In genomic region chr16:57187508-57187854, GRCh38 we compare ENCODE assay signal across 2 cellular contexts.
TF ChIP-seq lines count a peak whose summit lies in the region.

No MANE protein-coding gene starts in this region.

TF ChIP-seq in A549, 52 proteins besides CTCF, POLR2A, EP300 and RAD21:
- TF ChIP-seq PHF8 (IDR thresholded peaks at IDR 0.05; ENCODE audit: borderline replicate concordance, low read depth) = no peak
- no peak for TF ChIP-seq HOXB5 (CRISPR knock-in tag; IDR thresholded peaks at IDR 0.05)
- no peak for TF ChIP-seq POLR2AphosphoS2 (conservative IDR thresholded peaks at IDR 0.05; ENCODE audit: low read length)
- no peak for TF ChIP-seq HDAC2 (IDR thresholded peaks at IDR 0.05)
- no peak for TF ChIP-seq EHF (CRISPR knock-in tag; IDR thresholded peaks at IDR 0.05)
- TF ChIP-seq CHD2 (IDR thresholded peaks at IDR 0.05; ENCODE audit: low read length, partially characterized antibody) = no peak
- TF ChIP-seq KDM1A (IDR thresholded peaks at IDR 0.05; ENCODE audit: low read depth) = no peak
- TF ChIP-seq ZSCAN20 (CRISPR knock-in tag; IDR thresholded peaks at IDR 0.05) = no peak
- no peak for TF ChIP-seq JUNB (IDR thresholded peaks at IDR 0.05)

TF ChIP-seq in HCT116, 20 proteins besides CTCF, POLR2A, EP300 and RAD21 (continued from another document):
- TF ChIP-seq ZNF274 (IDR thresholded peaks at IDR 0.05; ENCODE audit: low read depth, low read length) = no peak
- TF ChIP-seq EGR1 (IDR thresholded peaks at IDR 0.05; ENCODE audit: low read depth) = no peak
- TF ChIP-seq REST (IDR thresholded peaks at IDR 0.05; ENCODE audit: low read depth) = no peak
- no peak for TF ChIP-seq ZFX (IDR thresholded peaks at IDR 0.05)
- TF ChIP-seq EZH2 (IDR thresholded peaks at IDR 0.05) = no peak
- no peak for TF ChIP-seq FOSL1 (IDR thresholded peaks at IDR 0.05; ENCODE audit: low read depth)
- TF ChIP-seq SP1 (IDR thresholded peaks at IDR 0.05; ENCODE audit: low read depth) = no peak
